In genomic region chr20:25726357-25726756, GRCh38 we compare ENCODE assay signal across 27 cellular contexts.
"Had no signal": no experiment of that assay in that cellular context is flagged by ENCODE, and none has a peak within 500 bp of the region (broad histone marks: within the 10 kb centered on the region; RNA-seq: fewer than 3 reads in every experiment).

No MANE protein-coding gene starts in this region.

- H3K9ac ChIP-seq: parathyroid adenoma had no signal

- H3K27ac ChIP-seq: epithelial cell of prostate, esophagus muscularis mucosa, gastroesophageal sphincter, left ventricle myocardium inferior, lower lobe of right lung, parathyroid adenoma, psoas muscle, spleen, stomach, thoracic aorta, transverse colon had no signal

- H2AFZ ChIP-seq: parathyroid adenoma had no signal

- H3K27ac Mint-ChIP-seq: memory B cell; mesothelial cell of epicardium; nephron; stimulated activated memory B cell treated with anti-CD40 and anti-IgM and Interleukin-4, amounts not matched to agents 10 μg/mL and 1 μg/mL and 100 μg/mL, for 72 hours had no signal

- H3K36me3 ChIP-seq: gastroesophageal sphincter, lower lobe of right lung, stomach, thoracic aorta, transverse colon had no signal

- H3K4me1 ChIP-seq: esophagus muscularis mucosa, gastroesophageal sphincter, left ventricle myocardium inferior, lower lobe of right lung, parathyroid adenoma, psoas muscle, spleen, stomach, transverse colon had no signal

- H3K27me3 ChIP-seq: esophagus muscularis mucosa, gastroesophageal sphincter, spleen, stomach, transverse colon had no signal

- H3K4me3 ChIP-seq: esophagus muscularis mucosa, gastroesophageal sphincter, left ventricle myocardium inferior, lower lobe of right lung, psoas muscle, spleen, stomach, thoracic aorta, transverse colon had no signal

- H3K4me3 Mint-ChIP-seq: memory B cell; mesothelial cell of epicardium; nephron; stimulated activated memory B cell treated with anti-CD40 and anti-IgM and Interleukin-4, amounts not matched to agents 10 μg/mL and 1 μg/mL and 100 μg/mL, for 72 hours had no signal

- ATAC-seq: effector memory CD8-positive, alpha-beta T cell; gastroesophageal sphincter; left cardiac atrium; lower lobe of right lung; psoas muscle; sciatic nerve; stimulated activated memory B cell treated with anti-CD40 and anti-IgM and Interleukin-4, amounts not matched to agents 10 μg/mL and 1 μg/mL and 100 μg/mL, for 72 hours had no signal

- FAIRE-seq: keratinocyte had no signal

- H3K27me3 Mint-ChIP-seq: effector memory CD8-positive, alpha-beta T cell; memory B cell; stimulated activated memory B cell treated with anti-CD40 and anti-IgM and Interleukin-4, amounts not matched to agents 10 μg/mL and 1 μg/mL and 100 μg/mL, for 72 hours had no signal

- H3K4me1 Mint-ChIP-seq: mesothelial cell of epicardium; nephron; stimulated activated memory B cell treated with anti-CD40 and anti-IgM and Interleukin-4, amounts not matched to agents 10 μg/mL and 1 μg/mL and 100 μg/mL, for 72 hours had no signal

- DNase-seq: effector memory CD8-positive, alpha-beta T cell; glutamatergic neuron; immature natural killer cell; left cardiac atrium; left ventricle myocardium inferior; lower lobe of right lung; occipital lobe; psoas muscle; retina; spleen; stimulated activated CD4-positive, alpha-beta T cell treated with anti-CD3 and anti-CD28 coated beads, Interleukin-15, amount 100 ng/mL, for 24 hours; stimulated activated CD4-positive, alpha-beta T cell treated with anti-CD3 and anti-CD28 coated beads, Interleukin-1b, Interleukin-23, amount 100 ng/mL, for 48 hours; stimulated activated CD4-positive, alpha-beta T cell treated with anti-CD3 and anti-CD28 coated beads, Interleukin-4, amount 100 ng/mL, for 24 hours; stomach; substantia nigra; transverse colon had no signal
